In the genomic region with DNA sequence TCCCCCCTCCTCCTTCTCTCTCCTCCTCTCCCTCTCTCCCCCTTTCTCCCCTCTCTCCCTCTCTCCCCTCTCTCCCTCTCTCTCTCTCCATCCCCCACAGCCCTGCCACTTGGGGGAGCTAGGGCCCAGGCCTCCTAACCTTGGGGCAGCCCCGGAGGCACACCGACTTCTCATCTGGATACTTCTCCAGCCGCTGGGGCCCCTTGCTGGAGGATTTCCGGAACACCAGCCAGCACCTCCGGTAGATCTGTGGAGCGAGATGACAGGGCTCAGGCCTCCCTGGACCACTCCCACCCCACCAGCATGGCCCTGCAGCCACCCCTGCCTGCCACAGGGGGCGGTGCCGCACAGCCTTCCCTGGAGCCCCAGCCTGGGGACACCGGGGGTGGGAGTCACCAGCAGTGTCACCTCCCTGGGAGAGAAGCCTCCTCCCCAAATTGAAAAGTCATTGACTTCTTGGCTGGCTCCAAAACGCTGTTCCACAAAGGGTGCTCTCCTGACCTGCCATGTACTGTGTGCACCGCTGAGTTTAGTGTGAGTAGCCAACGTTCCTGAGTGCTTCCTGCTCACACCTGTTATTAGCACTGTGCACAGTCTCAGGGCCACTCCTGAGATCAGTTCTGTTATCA, we compare ENCODE assay signal across 1 cellular context.
TF ChIP-seq lines count a peak whose summit lies in the region.

No MANE protein-coding gene starts in this region.

TF ChIP-seq in K562, 482 proteins besides CTCF, POLR2A, EP300 and RAD21 (continued from another document and continues in another):
- TF ChIP-seq, protein P1, sequence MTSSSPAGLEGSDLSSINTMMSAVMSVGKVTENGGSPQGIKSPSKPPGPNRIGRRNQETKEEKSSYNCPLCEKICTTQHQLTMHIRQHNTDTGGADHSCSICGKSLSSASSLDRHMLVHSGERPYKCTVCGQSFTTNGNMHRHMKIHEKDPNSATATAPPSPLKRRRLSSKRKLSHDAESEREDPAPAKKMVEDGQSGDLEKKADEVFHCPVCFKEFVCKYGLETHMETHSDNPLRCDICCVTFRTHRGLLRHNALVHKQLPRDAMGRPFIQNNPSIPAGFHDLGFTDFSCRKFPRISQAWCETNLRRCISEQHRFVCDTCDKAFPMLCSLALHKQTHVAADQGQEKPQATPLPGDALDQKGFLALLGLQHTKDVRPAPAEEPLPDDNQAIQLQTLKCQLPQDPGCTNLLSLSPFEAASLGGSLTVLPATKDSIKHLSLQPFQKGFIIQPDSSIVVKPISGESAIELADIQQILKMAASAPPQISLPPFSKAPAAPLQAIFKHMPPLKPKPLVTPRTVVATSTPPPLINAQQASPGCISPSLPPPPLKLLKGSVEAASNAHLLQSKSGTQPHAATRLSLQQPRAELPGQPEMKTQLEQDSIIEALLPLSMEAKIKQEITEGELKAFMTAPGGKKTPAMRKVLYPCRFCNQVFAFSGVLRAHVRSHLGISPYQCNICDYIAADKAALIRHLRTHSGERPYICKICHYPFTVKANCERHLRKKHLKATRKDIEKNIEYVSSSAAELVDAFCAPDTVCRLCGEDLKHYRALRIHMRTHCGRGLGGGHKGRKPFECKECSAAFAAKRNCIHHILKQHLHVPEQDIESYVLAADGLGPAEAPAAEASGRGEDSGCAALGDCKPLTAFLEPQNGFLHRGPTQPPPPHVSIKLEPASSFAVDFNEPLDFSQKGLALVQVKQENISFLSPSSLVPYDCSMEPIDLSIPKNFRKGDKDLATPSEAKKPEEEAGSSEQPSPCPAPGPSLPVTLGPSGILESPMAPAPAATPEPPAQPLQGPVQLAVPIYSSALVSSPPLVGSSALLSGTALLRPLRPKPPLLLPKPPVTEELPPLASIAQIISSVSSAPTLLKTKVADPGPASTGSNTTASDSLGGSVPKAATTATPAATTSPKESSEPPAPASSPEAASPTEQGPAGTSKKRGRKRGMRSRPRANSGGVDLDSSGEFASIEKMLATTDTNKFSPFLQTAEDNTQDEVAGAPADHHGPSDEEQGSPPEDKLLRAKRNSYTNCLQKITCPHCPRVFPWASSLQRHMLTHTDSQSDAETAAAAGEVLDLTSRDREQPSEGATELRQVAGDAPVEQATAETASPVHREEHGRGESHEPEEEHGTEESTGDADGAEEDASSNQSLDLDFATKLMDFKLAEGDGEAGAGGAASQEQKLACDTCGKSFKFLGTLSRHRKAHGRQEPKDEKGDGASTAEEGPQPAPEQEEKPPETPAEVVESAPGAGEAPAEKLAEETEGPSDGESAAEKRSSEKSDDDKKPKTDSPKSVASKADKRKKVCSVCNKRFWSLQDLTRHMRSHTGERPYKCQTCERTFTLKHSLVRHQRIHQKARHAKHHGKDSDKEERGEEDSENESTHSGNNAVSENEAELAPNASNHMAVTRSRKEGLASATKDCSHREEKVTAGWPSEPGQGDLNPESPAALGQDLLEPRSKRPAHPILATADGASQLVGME (CRISPR knock-in tag; IDR thresholded peaks at IDR 0.05): no peak
- peak in 1 of 2 experiments; percentile 15; a peak in 1 of 4 replicates for TF ChIP-seq NRF1 (conservative IDR thresholded peaks at IDR 0.05 in 1 of 2, IDR thresholded peaks at IDR 0.05 in 1 of 2)
- TF ChIP-seq, protein P2, sequence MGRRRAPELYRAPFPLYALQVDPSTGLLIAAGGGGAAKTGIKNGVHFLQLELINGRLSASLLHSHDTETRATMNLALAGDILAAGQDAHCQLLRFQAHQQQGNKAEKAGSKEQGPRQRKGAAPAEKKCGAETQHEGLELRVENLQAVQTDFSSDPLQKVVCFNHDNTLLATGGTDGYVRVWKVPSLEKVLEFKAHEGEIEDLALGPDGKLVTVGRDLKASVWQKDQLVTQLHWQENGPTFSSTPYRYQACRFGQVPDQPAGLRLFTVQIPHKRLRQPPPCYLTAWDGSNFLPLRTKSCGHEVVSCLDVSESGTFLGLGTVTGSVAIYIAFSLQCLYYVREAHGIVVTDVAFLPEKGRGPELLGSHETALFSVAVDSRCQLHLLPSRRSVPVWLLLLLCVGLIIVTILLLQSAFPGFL (CRISPR knock-in tag; IDR thresholded peaks at IDR 0.05): no peak
- no peak for TF ChIP-seq ZNF785 (CRISPR knock-in tag; IDR thresholded peaks at IDR 0.05)
- no peak for TF ChIP-seq CBFA2T2 (conservative IDR thresholded peaks at IDR 0.05)
- no peak for TF ChIP-seq NR1H2 (CRISPR knock-in tag; IDR thresholded peaks at IDR 0.05)
- TF ChIP-seq ETV5 (CRISPR knock-in tag; IDR thresholded peaks at IDR 0.05; ENCODE audit: low read depth): 0 out of 2 replicates have a peak, but pooled peaks have one; percentile 29
- 0 out of 2 replicates have a peak, but pooled peaks have one; percentile 22 for TF ChIP-seq DPF2 (IDR thresholded peaks at IDR 0.05)
- no peak for TF ChIP-seq YY1 (IDR thresholded peaks at IDR 0.05; ENCODE audit: borderline replicate concordance in 1 of 3, control insufficient read depth in 1 of 3, extremely low read depth in 1 of 3, insufficient read depth in 3 of 3, insufficient read length in 1 of 3, insufficient replicate concordance in 2 of 3, low read depth in 1 of 3, low read length in 2 of 3)
- peak in 1 of 2 experiments; percentile 94; a peak in 1 of 4 replicates for TF ChIP-seq SRF (CRISPR knock-in tag; IDR thresholded peaks at IDR 0.05)
- TF ChIP-seq, protein P3, sequence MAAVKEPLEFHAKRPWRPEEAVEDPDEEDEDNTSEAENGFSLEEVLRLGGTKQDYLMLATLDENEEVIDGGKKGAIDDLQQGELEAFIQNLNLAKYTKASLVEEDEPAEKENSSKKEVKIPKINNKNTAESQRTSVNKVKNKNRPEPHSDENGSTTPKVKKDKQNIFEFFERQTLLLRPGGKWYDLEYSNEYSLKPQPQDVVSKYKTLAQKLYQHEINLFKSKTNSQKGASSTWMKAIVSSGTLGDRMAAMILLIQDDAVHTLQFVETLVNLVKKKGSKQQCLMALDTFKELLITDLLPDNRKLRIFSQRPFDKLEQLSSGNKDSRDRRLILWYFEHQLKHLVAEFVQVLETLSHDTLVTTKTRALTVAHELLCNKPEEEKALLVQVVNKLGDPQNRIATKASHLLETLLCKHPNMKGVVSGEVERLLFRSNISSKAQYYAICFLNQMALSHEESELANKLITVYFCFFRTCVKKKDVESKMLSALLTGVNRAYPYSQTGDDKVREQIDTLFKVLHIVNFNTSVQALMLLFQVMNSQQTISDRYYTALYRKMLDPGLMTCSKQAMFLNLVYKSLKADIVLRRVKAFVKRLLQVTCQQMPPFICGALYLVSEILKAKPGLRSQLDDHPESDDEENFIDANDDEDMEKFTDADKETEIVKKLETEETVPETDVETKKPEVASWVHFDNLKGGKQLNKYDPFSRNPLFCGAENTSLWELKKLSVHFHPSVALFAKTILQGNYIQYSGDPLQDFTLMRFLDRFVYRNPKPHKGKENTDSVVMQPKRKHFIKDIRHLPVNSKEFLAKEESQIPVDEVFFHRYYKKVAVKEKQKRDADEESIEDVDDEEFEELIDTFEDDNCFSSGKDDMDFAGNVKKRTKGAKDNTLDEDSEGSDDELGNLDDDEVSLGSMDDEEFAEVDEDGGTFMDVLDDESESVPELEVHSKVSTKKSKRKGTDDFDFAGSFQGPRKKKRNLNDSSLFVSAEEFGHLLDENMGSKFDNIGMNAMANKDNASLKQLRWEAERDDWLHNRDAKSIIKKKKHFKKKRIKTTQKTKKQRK (IDR thresholded peaks at IDR 0.05; ENCODE audit: borderline replicate concordance, low read depth, low read length): no peak
- TF ChIP-seq BDP1 (IDR thresholded peaks at IDR 0.05; ENCODE audit: insufficient read depth, insufficient read length): no peak
- TF ChIP-seq, protein P4, sequence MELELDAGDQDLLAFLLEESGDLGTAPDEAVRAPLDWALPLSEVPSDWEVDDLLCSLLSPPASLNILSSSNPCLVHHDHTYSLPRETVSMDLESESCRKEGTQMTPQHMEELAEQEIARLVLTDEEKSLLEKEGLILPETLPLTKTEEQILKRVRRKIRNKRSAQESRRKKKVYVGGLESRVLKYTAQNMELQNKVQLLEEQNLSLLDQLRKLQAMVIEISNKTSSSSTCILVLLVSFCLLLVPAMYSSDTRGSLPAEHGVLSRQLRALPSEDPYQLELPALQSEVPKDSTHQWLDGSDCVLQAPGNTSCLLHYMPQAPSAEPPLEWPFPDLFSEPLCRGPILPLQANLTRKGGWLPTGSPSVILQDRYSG (tag; conservative IDR thresholded peaks at IDR 0.05; ENCODE audit: low read depth): no peak
- TF ChIP-seq RAD51 (IDR thresholded peaks at IDR 0.05; ENCODE audit: borderline replicate concordance, low read depth): no peak
- no peak for TF ChIP-seq ZNF75A (CRISPR knock-in tag; IDR thresholded peaks at IDR 0.05)
- TF ChIP-seq, protein P5, sequence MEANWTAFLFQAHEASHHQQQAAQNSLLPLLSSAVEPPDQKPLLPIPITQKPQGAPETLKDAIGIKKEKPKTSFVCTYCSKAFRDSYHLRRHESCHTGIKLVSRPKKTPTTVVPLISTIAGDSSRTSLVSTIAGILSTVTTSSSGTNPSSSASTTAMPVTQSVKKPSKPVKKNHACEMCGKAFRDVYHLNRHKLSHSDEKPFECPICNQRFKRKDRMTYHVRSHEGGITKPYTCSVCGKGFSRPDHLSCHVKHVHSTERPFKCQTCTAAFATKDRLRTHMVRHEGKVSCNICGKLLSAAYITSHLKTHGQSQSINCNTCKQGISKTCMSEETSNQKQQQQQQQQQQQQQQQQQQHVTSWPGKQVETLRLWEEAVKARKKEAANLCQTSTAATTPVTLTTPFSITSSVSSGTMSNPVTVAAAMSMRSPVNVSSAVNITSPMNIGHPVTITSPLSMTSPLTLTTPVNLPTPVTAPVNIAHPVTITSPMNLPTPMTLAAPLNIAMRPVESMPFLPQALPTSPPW (CRISPR knock-in tag; IDR thresholded peaks at IDR 0.05): peak; percentile 55
- TF ChIP-seq CBX5 (IDR thresholded peaks at IDR 0.05; ENCODE audit: borderline replicate concordance, low read depth): no peak
- TF ChIP-seq ZNF140 (CRISPR knock-in tag; IDR thresholded peaks at IDR 0.05): no peak
- no peak for TF ChIP-seq ZNF146 (CRISPR knock-in tag; IDR thresholded peaks at IDR 0.05; ENCODE audit: unreplicated experiment)
- TF ChIP-seq, protein P6, sequence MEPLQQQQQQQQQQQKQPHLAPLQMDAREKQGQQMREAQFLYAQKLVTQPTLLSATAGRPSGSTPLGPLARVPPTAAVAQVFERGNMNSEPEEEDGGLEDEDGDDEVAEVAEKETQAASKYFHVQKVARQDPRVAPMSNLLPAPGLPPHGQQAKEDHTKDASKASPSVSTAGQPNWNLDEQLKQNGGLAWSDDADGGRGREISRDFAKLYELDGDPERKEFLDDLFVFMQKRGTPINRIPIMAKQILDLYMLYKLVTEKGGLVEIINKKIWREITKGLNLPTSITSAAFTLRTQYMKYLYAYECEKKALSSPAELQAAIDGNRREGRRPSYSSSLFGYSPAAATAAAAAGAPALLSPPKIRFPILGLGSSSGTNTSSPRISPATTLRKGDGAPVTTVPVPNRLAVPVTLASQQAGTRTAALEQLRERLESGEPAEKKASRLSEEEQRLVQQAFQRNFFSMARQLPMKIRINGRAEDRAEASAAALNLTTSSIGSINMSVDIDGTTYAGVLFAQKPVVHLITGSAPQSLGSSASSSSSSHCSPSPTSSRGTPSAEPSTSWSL (CRISPR knock-in tag; IDR thresholded peaks at IDR 0.05; ENCODE audit: borderline replicate concordance): no peak
- TF ChIP-seq, protein P7, sequence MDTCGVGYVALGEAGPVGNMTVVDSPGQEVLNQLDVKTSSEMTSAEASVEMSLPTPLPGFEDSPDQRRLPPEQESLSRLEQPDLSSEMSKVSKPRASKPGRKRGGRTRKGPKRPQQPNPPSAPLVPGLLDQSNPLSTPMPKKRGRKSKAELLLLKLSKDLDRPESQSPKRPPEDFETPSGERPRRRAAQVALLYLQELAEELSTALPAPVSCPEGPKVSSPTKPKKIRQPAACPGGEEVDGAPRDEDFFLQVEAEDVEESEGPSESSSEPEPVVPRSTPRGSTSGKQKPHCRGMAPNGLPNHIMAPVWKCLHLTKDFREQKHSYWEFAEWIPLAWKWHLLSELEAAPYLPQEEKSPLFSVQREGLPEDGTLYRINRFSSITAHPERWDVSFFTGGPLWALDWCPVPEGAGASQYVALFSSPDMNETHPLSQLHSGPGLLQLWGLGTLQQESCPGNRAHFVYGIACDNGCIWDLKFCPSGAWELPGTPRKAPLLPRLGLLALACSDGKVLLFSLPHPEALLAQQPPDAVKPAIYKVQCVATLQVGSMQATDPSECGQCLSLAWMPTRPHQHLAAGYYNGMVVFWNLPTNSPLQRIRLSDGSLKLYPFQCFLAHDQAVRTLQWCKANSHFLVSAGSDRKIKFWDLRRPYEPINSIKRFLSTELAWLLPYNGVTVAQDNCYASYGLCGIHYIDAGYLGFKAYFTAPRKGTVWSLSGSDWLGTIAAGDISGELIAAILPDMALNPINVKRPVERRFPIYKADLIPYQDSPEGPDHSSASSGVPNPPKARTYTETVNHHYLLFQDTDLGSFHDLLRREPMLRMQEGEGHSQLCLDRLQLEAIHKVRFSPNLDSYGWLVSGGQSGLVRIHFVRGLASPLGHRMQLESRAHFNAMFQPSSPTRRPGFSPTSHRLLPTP (IDR thresholded peaks at IDR 0.05; ENCODE audit: borderline replicate concordance, extremely low read depth, insufficient read length): no peak
- no peak for TF ChIP-seq PTRF (tag; IDR thresholded peaks at IDR 0.05)
- TF ChIP-seq, protein P8, sequence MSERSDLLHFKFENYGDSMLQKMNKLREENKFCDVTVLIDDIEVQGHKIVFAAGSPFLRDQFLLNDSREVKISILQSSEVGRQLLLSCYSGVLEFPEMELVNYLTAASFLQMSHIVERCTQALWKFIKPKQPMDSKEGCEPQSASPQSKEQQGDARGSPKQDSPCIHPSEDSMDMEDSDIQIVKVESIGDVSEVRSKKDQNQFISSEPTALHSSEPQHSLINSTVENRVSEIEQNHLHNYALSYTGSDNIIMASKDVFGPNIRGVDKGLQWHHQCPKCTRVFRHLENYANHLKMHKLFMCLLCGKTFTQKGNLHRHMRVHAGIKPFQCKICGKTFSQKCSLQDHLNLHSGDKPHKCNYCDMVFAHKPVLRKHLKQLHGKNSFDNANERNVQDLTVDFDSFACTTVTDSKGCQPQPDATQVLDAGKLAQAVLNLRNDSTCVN (CRISPR knock-in tag; IDR thresholded peaks at IDR 0.05): no peak
- TF ChIP-seq, protein P9, sequence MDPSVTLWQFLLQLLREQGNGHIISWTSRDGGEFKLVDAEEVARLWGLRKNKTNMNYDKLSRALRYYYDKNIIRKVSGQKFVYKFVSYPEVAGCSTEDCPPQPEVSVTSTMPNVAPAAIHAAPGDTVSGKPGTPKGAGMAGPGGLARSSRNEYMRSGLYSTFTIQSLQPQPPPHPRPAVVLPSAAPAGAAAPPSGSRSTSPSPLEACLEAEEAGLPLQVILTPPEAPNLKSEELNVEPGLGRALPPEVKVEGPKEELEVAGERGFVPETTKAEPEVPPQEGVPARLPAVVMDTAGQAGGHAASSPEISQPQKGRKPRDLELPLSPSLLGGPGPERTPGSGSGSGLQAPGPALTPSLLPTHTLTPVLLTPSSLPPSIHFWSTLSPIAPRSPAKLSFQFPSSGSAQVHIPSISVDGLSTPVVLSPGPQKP (CRISPR knock-in tag; IDR thresholded peaks at IDR 0.05): no peak
- TF ChIP-seq HIVEP1 (CRISPR knock-in tag; IDR thresholded peaks at IDR 0.05): no peak
- no peak for TF ChIP-seq SPI1 (IDR thresholded peaks at IDR 0.05; ENCODE audit: borderline replicate concordance, low read depth, low read length)
- TF ChIP-seq EP400 (IDR thresholded peaks at IDR 0.05): no peak
- no peak for TF ChIP-seq RUNX1 (IDR thresholded peaks at IDR 0.05; ENCODE audit: low read depth)
- TF ChIP-seq, protein P10, sequence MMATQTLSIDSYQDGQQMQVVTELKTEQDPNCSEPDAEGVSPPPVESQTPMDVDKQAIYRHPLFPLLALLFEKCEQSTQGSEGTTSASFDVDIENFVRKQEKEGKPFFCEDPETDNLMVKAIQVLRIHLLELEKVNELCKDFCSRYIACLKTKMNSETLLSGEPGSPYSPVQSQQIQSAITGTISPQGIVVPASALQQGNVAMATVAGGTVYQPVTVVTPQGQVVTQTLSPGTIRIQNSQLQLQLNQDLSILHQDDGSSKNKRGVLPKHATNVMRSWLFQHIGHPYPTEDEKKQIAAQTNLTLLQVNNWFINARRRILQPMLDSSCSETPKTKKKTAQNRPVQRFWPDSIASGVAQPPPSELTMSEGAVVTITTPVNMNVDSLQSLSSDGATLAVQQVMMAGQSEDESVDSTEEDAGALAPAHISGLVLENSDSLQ (IDR thresholded peaks at IDR 0.05): peak; percentile 47; the same call in 1 of the 2 replicates
- 0 out of 2 replicates have a peak, but pooled peaks have one; percentile 20 for TF ChIP-seq HCFC1 (IDR thresholded peaks at IDR 0.05; ENCODE audit: low read depth, low read length)
- TF ChIP-seq RFX5 (IDR thresholded peaks at IDR 0.05; ENCODE audit: low read depth, low read length): no peak
- TF ChIP-seq ZNF224 (CRISPR knock-in tag; IDR thresholded peaks at IDR 0.05): no peak
